In the genomic region with DNA sequence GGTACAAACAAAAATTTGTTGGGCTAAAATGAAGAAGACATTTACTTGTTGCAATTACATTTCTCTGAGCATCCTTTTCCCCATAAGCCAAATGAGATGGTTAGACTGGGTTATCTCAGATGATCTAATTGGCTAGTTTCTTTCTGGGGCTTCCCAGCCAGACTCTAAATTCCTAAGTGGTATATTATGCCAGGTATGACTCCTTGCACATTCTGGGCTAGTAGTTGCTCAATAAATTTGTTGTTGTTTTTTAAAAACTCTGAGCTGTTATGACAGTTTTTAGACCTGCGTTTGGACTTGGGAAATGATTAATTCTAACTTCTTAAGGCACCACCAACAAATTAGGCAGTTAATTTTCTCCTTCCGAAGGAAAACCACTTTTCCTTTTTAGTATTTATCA, we compare ENCODE assay signal across 2 cellular contexts.
TF ChIP-seq lines count a peak whose summit lies in the region.

No MANE protein-coding gene starts in this region.

TF ChIP-seq in IMR-90, 13 proteins besides CTCF, POLR2A, EP300 and RAD21:
- TF ChIP-seq BHLHE40 (IDR thresholded peaks at IDR 0.05; ENCODE audit: low read depth, low read length) (no peak), CEBPB (IDR thresholded peaks at IDR 0.05; ENCODE audit: low read depth, low read length) (peak; percentile 31; the same call in 1 of the 2 replicates), CHD1 (IDR thresholded peaks at IDR 0.05; ENCODE audit: low read depth, low read length) (no peak)

TF ChIP-seq in K562, 482 proteins besides CTCF, POLR2A, EP300 and RAD21:
- TF ChIP-seq GABPB1 (CRISPR knock-in tag; IDR thresholded peaks at IDR 0.05), result no peak
- no peak for TF ChIP-seq MYNN (IDR thresholded peaks at IDR 0.05)
- no peak for TF ChIP-seq MYNN (CRISPR knock-in tag; IDR thresholded peaks at IDR 0.05)
- TF ChIP-seq ZNF696 (CRISPR knock-in tag; conservative IDR thresholded peaks at IDR 0.05), result no peak
- no peak for TF ChIP-seq CHD1 (IDR thresholded peaks at IDR 0.05; ENCODE audit: low read length)
- TF ChIP-seq KDM1A (IDR thresholded peaks at IDR 0.05), result no peak
- no peak for TF ChIP-seq E2F1 (CRISPR knock-in tag; IDR thresholded peaks at IDR 0.05)
- TF ChIP-seq, protein P1, sequence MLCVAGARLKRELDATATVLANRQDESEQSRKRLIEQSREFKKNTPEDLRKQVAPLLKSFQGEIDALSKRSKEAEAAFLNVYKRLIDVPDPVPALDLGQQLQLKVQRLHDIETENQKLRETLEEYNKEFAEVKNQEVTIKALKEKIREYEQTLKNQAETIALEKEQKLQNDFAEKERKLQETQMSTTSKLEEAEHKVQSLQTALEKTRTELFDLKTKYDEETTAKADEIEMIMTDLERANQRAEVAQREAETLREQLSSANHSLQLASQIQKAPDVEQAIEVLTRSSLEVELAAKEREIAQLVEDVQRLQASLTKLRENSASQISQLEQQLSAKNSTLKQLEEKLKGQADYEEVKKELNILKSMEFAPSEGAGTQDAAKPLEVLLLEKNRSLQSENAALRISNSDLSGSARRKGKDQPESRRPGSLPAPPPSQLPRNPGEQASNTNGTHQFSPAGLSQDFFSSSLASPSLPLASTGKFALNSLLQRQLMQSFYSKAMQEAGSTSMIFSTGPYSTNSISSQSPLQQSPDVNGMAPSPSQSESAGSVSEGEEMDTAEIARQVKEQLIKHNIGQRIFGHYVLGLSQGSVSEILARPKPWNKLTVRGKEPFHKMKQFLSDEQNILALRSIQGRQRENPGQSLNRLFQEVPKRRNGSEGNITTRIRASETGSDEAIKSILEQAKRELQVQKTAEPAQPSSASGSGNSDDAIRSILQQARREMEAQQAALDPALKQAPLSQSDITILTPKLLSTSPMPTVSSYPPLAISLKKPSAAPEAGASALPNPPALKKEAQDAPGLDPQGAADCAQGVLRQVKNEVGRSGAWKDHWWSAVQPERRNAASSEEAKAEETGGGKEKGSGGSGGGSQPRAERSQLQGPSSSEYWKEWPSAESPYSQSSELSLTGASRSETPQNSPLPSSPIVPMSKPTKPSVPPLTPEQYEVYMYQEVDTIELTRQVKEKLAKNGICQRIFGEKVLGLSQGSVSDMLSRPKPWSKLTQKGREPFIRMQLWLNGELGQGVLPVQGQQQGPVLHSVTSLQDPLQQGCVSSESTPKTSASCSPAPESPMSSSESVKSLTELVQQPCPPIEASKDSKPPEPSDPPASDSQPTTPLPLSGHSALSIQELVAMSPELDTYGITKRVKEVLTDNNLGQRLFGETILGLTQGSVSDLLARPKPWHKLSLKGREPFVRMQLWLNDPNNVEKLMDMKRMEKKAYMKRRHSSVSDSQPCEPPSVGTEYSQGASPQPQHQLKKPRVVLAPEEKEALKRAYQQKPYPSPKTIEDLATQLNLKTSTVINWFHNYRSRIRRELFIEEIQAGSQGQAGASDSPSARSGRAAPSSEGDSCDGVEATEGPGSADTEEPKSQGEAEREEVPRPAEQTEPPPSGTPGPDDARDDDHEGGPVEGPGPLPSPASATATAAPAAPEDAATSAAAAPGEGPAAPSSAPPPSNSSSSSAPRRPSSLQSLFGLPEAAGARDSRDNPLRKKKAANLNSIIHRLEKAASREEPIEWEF (CRISPR knock-in tag; IDR thresholded peaks at IDR 0.05), result no peak
- no peak for TF ChIP-seq POLR3G (IDR thresholded peaks at IDR 0.05; ENCODE audit: extremely low read depth, insufficient read length, insufficient replicate concordance)
- TF ChIP-seq CBFB (CRISPR knock-in tag; IDR thresholded peaks at IDR 0.05), result no peak
- no peak for TF ChIP-seq NCOA1 (IDR thresholded peaks at IDR 0.05; ENCODE audit: low read depth)
- TF ChIP-seq ZNF79 (CRISPR knock-in tag; IDR thresholded peaks at IDR 0.05; ENCODE audit: low read depth), result no peak
- no peak for TF ChIP-seq RCOR1 (IDR thresholded peaks at IDR 0.05; ENCODE audit: borderline replicate concordance in 1 of 2, low read depth in 2 of 2, low read length in 2 of 2)
- TF ChIP-seq RHOXF2B (CRISPR knock-in tag; conservative IDR thresholded peaks at IDR 0.05), result no peak
- TF ChIP-seq SIN3B (IDR thresholded peaks at IDR 0.05; ENCODE audit: low read depth), result no peak
- TF ChIP-seq NKRF (IDR thresholded peaks at IDR 0.05; ENCODE audit: borderline replicate concordance), result no peak
- TF ChIP-seq SMARCB1 (IDR thresholded peaks at IDR 0.05; ENCODE audit: insufficient read length, low read depth), result no peak
- no peak for TF ChIP-seq ZBED1 (IDR thresholded peaks at IDR 0.05)
- TF ChIP-seq HDAC8 (tag; IDR thresholded peaks at IDR 0.05), result no peak
